ENCODE assay signal across 10 cellular contexts in the genomic region with DNA sequence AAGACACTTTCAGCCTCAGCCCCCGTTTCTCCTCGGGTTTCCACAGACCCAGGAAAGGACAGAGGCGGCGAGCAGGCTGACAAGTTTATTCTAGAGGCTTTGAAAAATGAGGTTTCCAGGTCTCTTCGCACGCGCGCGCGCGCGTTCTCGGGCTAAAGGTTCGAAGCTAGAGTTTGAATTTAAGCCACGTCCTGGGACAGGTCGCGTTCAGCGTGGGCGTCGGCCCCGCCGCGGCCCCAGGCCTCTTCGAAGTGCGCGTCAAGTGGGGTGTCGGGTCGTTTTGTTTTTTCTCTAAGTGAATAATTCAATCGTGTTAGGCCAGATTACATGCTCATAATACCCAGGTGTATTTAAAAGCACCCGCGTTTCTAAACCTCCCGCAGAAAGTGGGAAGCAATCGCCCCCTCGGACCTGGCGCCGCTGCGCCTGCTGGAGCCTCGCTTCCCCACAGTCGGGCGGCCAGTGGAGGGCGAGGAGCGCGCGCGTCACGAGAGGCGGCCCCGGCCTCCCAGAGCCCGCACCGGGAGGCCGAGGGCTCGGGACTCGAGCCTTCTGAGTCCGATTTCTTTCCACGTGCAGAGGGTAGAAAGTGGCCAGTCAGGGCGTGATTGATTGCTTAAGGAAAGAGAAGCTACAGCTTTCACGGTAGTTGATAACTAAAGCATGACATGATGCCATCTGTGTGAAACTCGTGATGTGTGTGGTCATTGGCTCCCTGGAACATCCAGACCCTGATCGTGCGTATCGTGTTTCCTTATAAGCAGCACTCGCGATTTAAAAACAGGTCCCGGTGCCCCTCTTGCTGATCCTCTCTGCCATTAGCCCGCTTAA. TPM values are rescaled to one million over a fixed set of nuclear protein-coding genes. Genes with fewer than 3 reads are reported as not detected.
DNase-seq lines count a peak whose midpoint lies in the region; ATAC-seq, FAIRE-seq and TF ChIP-seq lines count a peak whose summit lies in the region.
"Had no signal": no experiment of that assay in that cellular context is flagged by ENCODE, and none has a peak within 500 bp of the region (broad histone marks: within the 10 kb centered on the region; RNA-seq: fewer than 3 reads in every experiment).

No MANE protein-coding gene starts in this region.

- no peak overlapping the region for H3K9ac ChIP-seq in duodenal mucosa (ENCODE audit: low read depth in 1 of 2, low read length in 2 of 2)

- H3K4me1 ChIP-seq in duodenal mucosa (ENCODE audit: control insufficient read depth in 1 of 2, insufficient read depth in 2 of 2, low read length in 2 of 2): peaks cover 7 to 13% of the 10 kb centered on the region in 2 donors
- peaks cover 0 to 19% (median 5%) of the 10 kb centered on the region in 4 donors for H3K4me1 ChIP-seq in right lobe of liver

- TF ChIP-seq POLR2A in right lobe of liver (IDR thresholded peaks at IDR 0.05): no peak

- H3K27me3 ChIP-seq in duodenal mucosa (ENCODE audit: control insufficient read depth in 1 of 2, insufficient read depth in 2 of 2, low read length in 2 of 2) (peaks cover 57 to 73% of the 10 kb centered on the region in 2 donors), right lobe of liver (peaks cover 0 to 43% of the 10 kb centered on the region in 2 donors)

- peak; percentile 33 to 51 (median 46) for ATAC-seq in right lobe of liver
- ATAC-seq in HG03565 (IDR thresholded peaks at IDR 0.05; ENCODE audit: unreplicated experiment): no peak

- WGBS in right lobe of liver (ENCODE audit: insufficient coverage, low coverage, low lambda C conversion rate, missing lambda C conversion rate): 2% methylated on average over 44 of the region's 65 CpGs

- no peak for TF ChIP-seq CTCF in right lobe of liver (IDR thresholded peaks at IDR 0.05)

- intact Hi-C loops in right lobe of liver (cut with DNase I): no loop called here

- no peak overlapping the region for H3K27ac ChIP-seq in duodenal mucosa (ENCODE audit: low read depth, low read length)
- no peak overlapping the region for H3K27ac ChIP-seq in right lobe of liver
- H3K27ac ChIP-seq in temporal lobe (ENCODE audit: low read depth, low read length): peak overlapping the region; percentile 98

- H3K36me3 ChIP-seq in duodenal mucosa (ENCODE audit: control insufficient read depth in 1 of 2, insufficient read depth in 2 of 2, low read length in 2 of 2) (no peaks in the 10 kb centered on the region), right lobe of liver (no peaks in the 10 kb centered on the region)

- no peak for FAIRE-seq in HTR-8/SVneo (lab: Jason Lieb, UNC)

- no peaks in the 10 kb centered on the region for H3K9me3 ChIP-seq in duodenal mucosa (ENCODE audit: control insufficient read depth in 1 of 2, low read length in 2 of 2)
- no peaks in the 10 kb centered on the region for H3K9me3 ChIP-seq in right lobe of liver

- DNase-seq in NCI-H2029 (lab: John Stamatoyannopoulos, UW) (peak; percentile 48), NCI-H2029 treated with DMSO at 0.1 percent for 48 hours (lab: John Stamatoyannopoulos, UW) (no peak), right lobe of liver (no peak), HTR-8/SVneo (ENCODE audit: insufficient read length, low spot score) (no peak)
- DNase-seq in NK-92 treated with Interleukin-12 subunit alpha and Interleukin-12 subunit beta, amount 100 ng/mL, for 24 hours (lab: John Stamatoyannopoulos, UW): no peak
- DNase-seq: NCI-H1694 treated with DMSO at 0.1 percent for 48 hours had no signal

- H3K4me3 ChIP-seq in duodenal mucosa (ENCODE audit: low read depth in 1 of 2, low read length in 2 of 2) (peak overlapping the region; percentile 36 to 45), right lobe of liver (peak overlapping the region; percentile 20 to 49 (median 25))

RNA-seq across cellular contexts. Expression of a gene that starts 15.8 kb away (rescaled TPM):
- not detected for total RNA-seq in right lobe of liver
- 72.0 TPM for total RNA-seq in temporal lobe
- total RNA-seq: myocyte had no signal

Comparison
In these comparisons a context has a peak if more than half of its experiments do, and no peak if none do; other contexts are left out.
1. RNA of a gene that starts 15.8 kb away (total RNA-seq): 72.0 TPM in temporal lobe (single experiment); not detected in right lobe of liver; every median in the first group is over 10 times any median in the second.